Comparison of ENCODE assay signal across 14 cellular contexts in the genomic region with DNA sequence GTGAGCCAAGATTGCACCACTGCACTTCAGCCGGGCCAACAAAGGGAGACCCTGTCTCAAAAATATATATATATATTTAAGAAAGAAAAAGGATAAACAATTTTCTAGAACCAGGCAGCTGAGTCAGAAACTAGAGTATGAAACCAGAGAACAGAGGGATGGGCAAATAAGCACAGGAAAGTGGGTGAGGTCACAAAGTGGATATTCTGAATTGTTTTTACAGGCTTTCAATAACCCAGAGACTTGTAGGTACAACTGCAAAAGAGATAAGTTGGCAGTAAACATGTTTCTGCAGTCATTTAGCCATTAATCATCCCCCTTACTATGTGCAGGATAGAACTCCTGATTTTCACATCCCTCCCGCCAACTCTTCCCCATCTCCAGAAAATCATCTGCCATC.
"Had no signal": no experiment of that assay in that cellular context is flagged by ENCODE, and none has a peak within 500 bp of the region (broad histone marks: within the 10 kb centered on the region; RNA-seq: fewer than 3 reads in every experiment).

No MANE protein-coding gene starts in this region.

- H3K4me1 ChIP-seq: adrenal gland, sigmoid colon, upper lobe of right lung had no signal

- H3K27ac ChIP-seq: adrenal gland, left ventricle myocardium inferior, ovary, sigmoid colon, upper lobe of right lung had no signal

- H3K27me3 Mint-ChIP-seq: central memory CD8-positive, alpha-beta T cell had no signal

- H3K4me3 Mint-ChIP-seq: central memory CD8-positive, alpha-beta T cell had no signal

- DNase-seq: activated CD4-positive, alpha-beta T cell treated with anti-CD3 and anti-CD28 coated beads, Interleukin-2, amount 50 U/mL, for 48 hours; activated CD4-positive, CD25-positive, alpha-beta regulatory T cell; activated effector memory CD4-positive, alpha-beta T cell treated with anti-CD3 and anti-CD28 coated beads, Interleukin-2, amount 50 U/mL, for 16 hours; adrenal gland; effector memory CD4-positive, alpha-beta T cell; kidney; left ventricle myocardium inferior; mesenchymal stem cell; ovary; sigmoid colon; SK-N-SH; stimulated activated naive CD4-positive, alpha-beta T cell; upper lobe of right lung had no signal

- H3K27me3 ChIP-seq: adrenal gland, ovary, sigmoid colon, upper lobe of right lung had no signal

- ATAC-seq: upper lobe of right lung had no signal

- H3K36me3 ChIP-seq: adrenal gland, left ventricle myocardium inferior, ovary, sigmoid colon, upper lobe of right lung had no signal

- H3K9me3 ChIP-seq: adrenal gland, left ventricle myocardium inferior, ovary, sigmoid colon, SK-N-SH, upper lobe of right lung had no signal

- H3K4me3 ChIP-seq: adrenal gland, left ventricle myocardium inferior, ovary, sigmoid colon, upper lobe of right lung had no signal
